In the genomic region with DNA sequence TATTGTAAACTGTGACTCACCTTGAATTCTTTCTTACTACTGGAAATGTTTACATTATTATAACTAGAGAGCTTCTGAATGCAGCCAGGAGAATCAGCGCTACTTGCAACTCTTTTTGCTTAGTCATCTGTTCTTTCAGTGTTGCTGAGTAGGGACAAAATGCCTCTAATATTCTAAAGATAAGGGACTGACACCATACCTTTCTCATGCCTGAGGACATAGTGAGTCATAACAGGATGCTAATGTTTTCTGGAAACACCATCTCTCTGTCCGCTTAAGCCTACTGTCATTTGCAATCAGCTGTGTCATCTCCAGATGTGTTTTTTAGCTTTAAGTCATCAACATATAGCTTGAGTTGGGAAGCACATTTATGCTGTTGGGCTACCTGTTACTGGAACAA, we compare ENCODE assay signal across 9 cellular contexts.
A peak's percentile ranks its signal among the peaks of the same experiment; 100 is the strongest.
DNase-seq lines count a peak whose midpoint lies in the region; ATAC-seq and TF ChIP-seq lines count a peak whose summit lies in the region.
"Had no signal": no experiment of that assay in that cellular context is flagged by ENCODE, and none has a peak within 500 bp of the region (broad histone marks: within the 10 kb centered on the region; RNA-seq: fewer than 3 reads in every experiment).

No MANE protein-coding gene starts in this region.

- WGBS in psoas muscle, 3 donors, result 74 to 85% (median 79%) methylated on average over 2 of the region's 2 CpGs

- no peak for TF ChIP-seq CTCF in psoas muscle (IDR thresholded peaks at IDR 0.05)

- peaks cover 0 to 2% (median 0%) of the 10 kb centered on the region in 7 donors for H3K9me3 Mint-ChIP-seq in CD4-positive, CD25-positive, alpha-beta regulatory T cell

- no peak overlapping the region for H3K27ac ChIP-seq in CD4-positive, CD25-positive, alpha-beta regulatory T cell (ENCODE audit: insufficient read depth, low read length, poor library complexity, severe bottlenecking)
- no peak overlapping the region for H3K27ac ChIP-seq in psoas muscle

- H3K9me3 ChIP-seq in CD4-positive, CD25-positive, alpha-beta regulatory T cell (ENCODE audit: control insufficient read depth in 2 of 2, low read length in 2 of 2), result no peaks in the 10 kb centered on the region
- H3K9me3 ChIP-seq in psoas muscle, result no peaks in the 10 kb centered on the region

- peaks cover 2% of the 10 kb centered on the region for H3K27me3 ChIP-seq in CD4-positive, CD25-positive, alpha-beta regulatory T cell (ENCODE audit: control insufficient read depth, insufficient read depth, low read length)
- no peaks in the 10 kb centered on the region for H3K27me3 ChIP-seq in psoas muscle (ENCODE audit: insufficient read depth in 3 of 3, low read length in 2 of 3)

- intact Hi-C loops in psoas muscle (cut with DNase I), result no loop called here

- H3K4me3 Mint-ChIP-seq in CD4-positive, CD25-positive, alpha-beta regulatory T cell, result no peak overlapping the region

- peak in 2 of 3 donors; percentile 0 to 32 for DNase-seq in CD4-positive, CD25-positive, alpha-beta regulatory T cell
- peak; percentile 82 for DNase-seq in amniotic epithelial cell (ENCODE audit: low read depth)
- no peak for DNase-seq in occipital lobe (lab: John Stamatoyannopoulos, UW)
- no peak for DNase-seq in effector CD8-positive, alpha-beta T cell (lab: John Stamatoyannopoulos, UW)
- DNase-seq in psoas muscle, result no peak
- DNase-seq in NCI-H2107 (lab: John Stamatoyannopoulos, UW), result no peak
- DNase-seq: C1 segment of cervical spinal cord had no signal

- peaks cover 0 to 10% (median 6%) of the 10 kb centered on the region in 4 donors for H3K4me1 Mint-ChIP-seq in CD4-positive, CD25-positive, alpha-beta regulatory T cell

- no peak overlapping the region for H3K27ac Mint-ChIP-seq in CD4-positive, CD25-positive, alpha-beta regulatory T cell

- H3K36me3 Mint-ChIP-seq in CD4-positive, CD25-positive, alpha-beta regulatory T cell, result peaks cover 7% of the 10 kb centered on the region

- H3K4me3 ChIP-seq in CD4-positive, CD25-positive, alpha-beta regulatory T cell (ENCODE audit: low read depth, low read length), result no peak overlapping the region
- H3K4me3 ChIP-seq in psoas muscle, result no peak overlapping the region

- no peaks in the 10 kb centered on the region for H3K36me3 ChIP-seq in CD4-positive, CD25-positive, alpha-beta regulatory T cell (ENCODE audit: control insufficient read depth, insufficient read depth, low read length)
- H3K36me3 ChIP-seq in psoas muscle (ENCODE audit: insufficient read depth in 1 of 2, low read depth in 1 of 2), result no peaks in the 10 kb centered on the region

- ATAC-seq in CD4-positive, CD25-positive, alpha-beta regulatory T cell (ENCODE audit: low read depth in 2 of 2), result no peak
- ATAC-seq in GM19438 (IDR thresholded peaks at IDR 0.05; ENCODE audit: low read depth, unreplicated experiment) (peak; percentile 82), HG03066 (IDR thresholded peaks at IDR 0.05; ENCODE audit: low read depth, unreplicated experiment) (peak; percentile 77), psoas muscle (no peak)

- no peaks in the 10 kb centered on the region for H3K27me3 Mint-ChIP-seq in CD4-positive, CD25-positive, alpha-beta regulatory T cell

- H3K4me1 ChIP-seq in CD4-positive, CD25-positive, alpha-beta regulatory T cell (ENCODE audit: control insufficient read depth, insufficient read depth, low read length, poor library complexity, severe bottlenecking), result peaks cover 13% of the 10 kb centered on the region
- H3K4me1 ChIP-seq in psoas muscle, result no peaks in the 10 kb centered on the region

Comparison
In these comparisons a context has a peak if more than half of its experiments do, and no peak if none do; other contexts are left out.
1. ATAC-seq: peak in GM19438 (single experiment) and HG03066 (single experiment); none in CD4-positive, CD25-positive, alpha-beta regulatory T cell (0 of 2) and psoas muscle (0 of 4).
2. DNase-seq: peak in CD4-positive, CD25-positive, alpha-beta regulatory T cell (2 of 3) and amniotic epithelial cell (single experiment); none in occipital lobe (single experiment), effector CD8-positive, alpha-beta T cell (single experiment), psoas muscle (0 of 2) and NCI-H2107 (single experiment).